21 cellular contexts compared by ENCODE assay signal in genomic region chr20:9130407-9130995, GRCh38.
DNase-seq lines count a peak whose midpoint lies in the region; ATAC-seq, FAIRE-seq and TF ChIP-seq lines count a peak whose summit lies in the region.
"Had no signal": no experiment of that assay in that cellular context is flagged by ENCODE, and none has a peak within 500 bp of the region (broad histone marks: within the 10 kb centered on the region; RNA-seq: fewer than 3 reads in every experiment).

No MANE protein-coding gene starts in this region.

- POLR2A ChIA-PET in endothelial cell of umbilical vein (lab: Charles Lee): no interaction called here

- H3K27me3 ChIP-seq in heart right ventricle: no peaks in the 10 kb centered on the region
- no peaks in the 10 kb centered on the region for H3K27me3 ChIP-seq in right atrium auricular region
- H3K27me3 ChIP-seq in endothelial cell of umbilical vein (ENCODE audit: control insufficient read depth in 2 of 2, insufficient read depth in 2 of 2, low read length in 2 of 2): no peaks in the 10 kb centered on the region
- no peaks in the 10 kb centered on the region for H3K27me3 ChIP-seq in left ventricle myocardium inferior (ENCODE audit: low read depth)
- H3K27me3 ChIP-seq in rectal smooth muscle tissue (ENCODE audit: control insufficient read depth, insufficient read depth, low read length): no peaks in the 10 kb centered on the region
- no peaks in the 10 kb centered on the region for H3K27me3 ChIP-seq in transverse colon
- no peaks in the 10 kb centered on the region for H3K27me3 ChIP-seq in psoas muscle (ENCODE audit: insufficient read depth in 3 of 3, low read length in 2 of 3)

- DNase-seq in heart right ventricle (no peak), right atrium auricular region (ENCODE audit: low spot score) (no peak), endothelial cell of umbilical vein (ENCODE audit: low read depth, low spot score) (peak; percentile 15), left ventricle myocardium inferior (no peak), transverse colon (no peak), psoas muscle (no peak)
- no peak for DNase-seq in activated CD4-positive, alpha-beta T cell treated with anti-CD3 and anti-CD28 coated beads, Interleukin-2, amount 50 U/mL, for 48 hours
- DNase-seq: C1 segment of cervical spinal cord, DND-41, GDM1, KBM-7, NCI-H1436 treated with DMSO at 0.1 percent for 48 hours, NCI-H2081, NCI-H510A, NCI-H82, SHP77 treated with DMSO at 0.1 percent for 48 hours had no signal

- CTCF ChIA-PET in endothelial cell of umbilical vein (lab: Charles Lee): interaction anchor here (1.4 to 2.1 kb wide), 3 partner anchors 13 to 479 kb away, joined by 3 to 4 read pairs (median 4); no protein-coding TSS in a partner anchor

- peak in 6 of 8 donors; percentile 22 to 75 (median 52) for ATAC-seq in heart right ventricle
- ATAC-seq in psoas muscle: no peak
- ATAC-seq: GM12878, GM23338, HCT116 had no signal

- no peak for TF ChIP-seq EP300 in transverse colon (IDR thresholded peaks at IDR 0.05; ENCODE audit: low read depth)

- no peak overlapping the region for H2AFZ ChIP-seq in endothelial cell of umbilical vein (ENCODE audit: low read depth, low read length)
- H2AFZ ChIP-seq: GM23338 had no signal

- H3K4me2 ChIP-seq in endothelial cell of umbilical vein (ENCODE audit: insufficient read depth, low read length): no peak overlapping the region
- H3K4me2 ChIP-seq: GM23338 had no signal

- H3K9ac ChIP-seq in endothelial cell of umbilical vein (replicated peaks; ENCODE audit: extremely low read depth, insufficient read depth, low read length): no peak overlapping the region
- no peak overlapping the region for H3K9ac ChIP-seq in rectal smooth muscle tissue (ENCODE audit: low read length)

- H3K79me2 ChIP-seq in endothelial cell of umbilical vein (ENCODE audit: control insufficient read depth, insufficient read depth, low read length): no peaks in the 10 kb centered on the region

- 32 to 40% methylated on average over 4 of the region's 4 CpGs for WGBS in heart right ventricle, 2 donors
- WGBS in transverse colon (ENCODE audit: low coverage in 1 of 2), 2 donors: 29 to 45% methylated on average over 4 of the region's 4 CpGs
- 30 to 39% (median 35%) methylated on average over 4 of the region's 4 CpGs for WGBS in psoas muscle, 3 donors

- FAIRE-seq in endothelial cell of umbilical vein (lab: Jason Lieb, UNC): no peak
- FAIRE-seq: A204.1, GM12878 had no signal

- no peak for TF ChIP-seq CTCF in heart right ventricle (IDR thresholded peaks at IDR 0.05)
- TF ChIP-seq CTCF in right atrium auricular region (IDR thresholded peaks at IDR 0.05): no peak
- no peak for TF ChIP-seq CTCF in endothelial cell of umbilical vein (IDR thresholded peaks at IDR 0.05; ENCODE audit: extremely low read depth in 1 of 2, insufficient read depth in 1 of 2, low read depth in 1 of 2, low read length in 2 of 2)
- TF ChIP-seq CTCF in left ventricle myocardium inferior (IDR thresholded peaks at IDR 0.05; ENCODE audit: borderline replicate concordance): no peak
- TF ChIP-seq CTCF in transverse colon (IDR thresholded peaks at IDR 0.05): no peak
- TF ChIP-seq CTCF in psoas muscle (IDR thresholded peaks at IDR 0.05): no peak

- H3K4me1 ChIP-seq in heart right ventricle: peaks cover 2 to 55% (median 40%) of the 10 kb centered on the region in 9 donors
- H3K4me1 ChIP-seq in right atrium auricular region: peaks cover 0 to 24% of the 10 kb centered on the region in 2 donors
- H3K4me1 ChIP-seq in endothelial cell of umbilical vein (ENCODE audit: control insufficient read depth, extremely low read depth, insufficient read depth, low read length): no peaks in the 10 kb centered on the region
- H3K4me1 ChIP-seq in left ventricle myocardium inferior: peaks cover 60% of the 10 kb centered on the region
- no peaks in the 10 kb centered on the region for H3K4me1 ChIP-seq in rectal smooth muscle tissue (ENCODE audit: control insufficient read depth, insufficient read depth, low read length)
- H3K4me1 ChIP-seq in transverse colon: peaks cover 0 to 7% (median 0%) of the 10 kb centered on the region in 4 donors
- H3K4me1 ChIP-seq in psoas muscle: no peaks in the 10 kb centered on the region

- H3K9me3 ChIP-seq in heart right ventricle: peaks cover 0 to 19% (median 13%) of the 10 kb centered on the region in 11 donors
- H3K9me3 ChIP-seq in right atrium auricular region: peaks cover 0 to 16% of the 10 kb centered on the region in 2 donors
- H3K9me3 ChIP-seq in endothelial cell of umbilical vein (replicated peaks; ENCODE audit: control insufficient read depth, insufficient read depth, low read length): no peaks in the 10 kb centered on the region
- H3K9me3 ChIP-seq in left ventricle myocardium inferior (replicated peaks): peaks cover 17% of the 10 kb centered on the region
- peaks cover 0 to 6% of the 10 kb centered on the region in 2 donors for H3K9me3 ChIP-seq in transverse colon
- peaks cover 6% of the 10 kb centered on the region for H3K9me3 ChIP-seq in psoas muscle

- no TSS peak for BruUV-seq in endothelial cell of umbilical vein (replicated peaks; lab: Mats Ljungman, UMichigan)

- TF ChIP-seq POLR2A in endothelial cell of umbilical vein (IDR thresholded peaks at IDR 0.05; ENCODE audit: low read depth, low read length) (no peak), transverse colon (IDR thresholded peaks at IDR 0.05) (no peak)

- in situ Hi-C loops in transverse colon (cut with MboI; ENCODE audit: low pct_ligation_motif_present in 1 of 4, low pct_unique_long_range_greater_than_20kb in 1 of 4, low sequenced_read_pairs in 3 of 4): no loop called here

- H3K27ac ChIP-seq in heart right ventricle: peak overlapping the region in 9 of 10 donors; percentile 5 to 64 (median 29)
- H3K27ac ChIP-seq in right atrium auricular region: no peak overlapping the region
- no peak overlapping the region for H3K27ac ChIP-seq in endothelial cell of umbilical vein (ENCODE audit: insufficient read depth, low read depth, low read length)
- peak overlapping the region; percentile 67 for H3K27ac ChIP-seq in left ventricle myocardium inferior (replicated peaks)
- H3K27ac ChIP-seq in rectal smooth muscle tissue (ENCODE audit: low read depth, low read length): peak overlapping the region; percentile 30
- no peak overlapping the region for H3K27ac ChIP-seq in transverse colon
- H3K27ac ChIP-seq in psoas muscle: no peak overlapping the region

- H4K20me1 ChIP-seq in endothelial cell of umbilical vein (replicated peaks; ENCODE audit: control insufficient read depth, extremely low read depth, insufficient read depth, low read length): no peaks in the 10 kb centered on the region

- H3K9me1 ChIP-seq in endothelial cell of umbilical vein (replicated peaks; ENCODE audit: control insufficient read depth, extremely low read depth, insufficient read depth, low read length): no peaks in the 10 kb centered on the region

- dilution Hi-C loops in endothelial cell of umbilical vein (cut with MboI; ENCODE audit: extremely low pct_ligation_motif_present, low sequenced_read_pairs): no loop called here

- H3K36me3 ChIP-seq in heart right ventricle (peaks cover 0 to 6% (median 0%) of the 10 kb centered on the region in 9 donors), right atrium auricular region (no peaks in the 10 kb centered on the region), endothelial cell of umbilical vein (ENCODE audit: control insufficient read depth in 2 of 2, extremely low read depth in 1 of 2, insufficient read depth in 2 of 2, low read length in 2 of 2) (no peaks in the 10 kb centered on the region), left ventricle myocardium inferior (peaks cover 9% of the 10 kb centered on the region), rectal smooth muscle tissue (ENCODE audit: control insufficient read depth, insufficient read depth, low read length) (no peaks in the 10 kb centered on the region), transverse colon (no peaks in the 10 kb centered on the region), psoas muscle (ENCODE audit: insufficient read depth in 1 of 2, low read depth in 1 of 2) (peaks cover 0 to 4% of the 10 kb centered on the region in 2 donors)

- no peak overlapping the region for H3K4me3 ChIP-seq in heart right ventricle
- no peak overlapping the region for H3K4me3 ChIP-seq in right atrium auricular region
- no peak overlapping the region for H3K4me3 ChIP-seq in endothelial cell of umbilical vein (replicated peaks in 1 of 3; ENCODE audit: insufficient read depth in 1 of 3, low read depth in 1 of 3, low read length in 3 of 3)
- H3K4me3 ChIP-seq in left ventricle myocardium inferior: no peak overlapping the region
- H3K4me3 ChIP-seq in rectal smooth muscle tissue (ENCODE audit: low read length): no peak overlapping the region
- H3K4me3 ChIP-seq in transverse colon: no peak overlapping the region
- no peak overlapping the region for H3K4me3 ChIP-seq in psoas muscle
- H3K4me3 ChIP-seq: GM12878, GM23338 had no signal

- intact Hi-C loops in heart right ventricle (cut with DNase I) (no loop called here), endothelial cell of umbilical vein (cut with micrococcal nuclease) (no loop called here), left ventricle myocardium inferior (cut with micrococcal nuclease) (loop anchor here (10.0 kb wide), 1 partner anchor 276 kb away; no protein-coding TSS in a partner anchor), transverse colon (cut with DNase I; ENCODE audit: low total_unique reads) (no loop called here), psoas muscle (cut with DNase I) (no loop called here)

TF ChIP-seq in endothelial cell of umbilical vein, 7 proteins besides CTCF, POLR2A, EP300 and RAD21:
- no peak for TF ChIP-seq POLR2AphosphoS5 (IDR thresholded peaks at IDR 0.05; ENCODE audit: insufficient read depth, low read depth, low read length)
- no peak for TF ChIP-seq MAX (IDR thresholded peaks at IDR 0.05; ENCODE audit: insufficient read depth, insufficient read length)
- TF ChIP-seq GATA2 (IDR thresholded peaks at IDR 0.05; ENCODE audit: insufficient read depth, insufficient read length, low read depth, low read length): no peak
- no peak for TF ChIP-seq EZH2 (IDR thresholded peaks at IDR 0.05; ENCODE audit: borderline replicate concordance, low read depth, low read length, severe bottlenecking)
- TF ChIP-seq FOS (IDR thresholded peaks at IDR 0.05; ENCODE audit: borderline replicate concordance, insufficient read depth, low read length): no peak
- no peak for TF ChIP-seq JUN (IDR thresholded peaks at IDR 0.05; ENCODE audit: borderline replicate concordance, insufficient read depth, insufficient read length, low read depth)
- no peak for TF ChIP-seq MYC (IDR thresholded peaks at IDR 0.05; ENCODE audit: low read depth, low read length)

Comparison
In these comparisons a context has a peak if more than half of its experiments do, and no peak if none do; other contexts are left out.
1. H3K27ac ChIP-seq: peak in heart right ventricle (9 of 10), left ventricle myocardium inferior (single experiment) and rectal smooth muscle tissue (single experiment); none in right atrium auricular region (0 of 2), endothelial cell of umbilical vein (single experiment), transverse colon (0 of 4) and psoas muscle (single experiment).
2. ATAC-seq: peak in heart right ventricle (6 of 8); none in psoas muscle (0 of 4).